ENCODE assay signal across 8 cellular contexts in the genomic region with DNA sequence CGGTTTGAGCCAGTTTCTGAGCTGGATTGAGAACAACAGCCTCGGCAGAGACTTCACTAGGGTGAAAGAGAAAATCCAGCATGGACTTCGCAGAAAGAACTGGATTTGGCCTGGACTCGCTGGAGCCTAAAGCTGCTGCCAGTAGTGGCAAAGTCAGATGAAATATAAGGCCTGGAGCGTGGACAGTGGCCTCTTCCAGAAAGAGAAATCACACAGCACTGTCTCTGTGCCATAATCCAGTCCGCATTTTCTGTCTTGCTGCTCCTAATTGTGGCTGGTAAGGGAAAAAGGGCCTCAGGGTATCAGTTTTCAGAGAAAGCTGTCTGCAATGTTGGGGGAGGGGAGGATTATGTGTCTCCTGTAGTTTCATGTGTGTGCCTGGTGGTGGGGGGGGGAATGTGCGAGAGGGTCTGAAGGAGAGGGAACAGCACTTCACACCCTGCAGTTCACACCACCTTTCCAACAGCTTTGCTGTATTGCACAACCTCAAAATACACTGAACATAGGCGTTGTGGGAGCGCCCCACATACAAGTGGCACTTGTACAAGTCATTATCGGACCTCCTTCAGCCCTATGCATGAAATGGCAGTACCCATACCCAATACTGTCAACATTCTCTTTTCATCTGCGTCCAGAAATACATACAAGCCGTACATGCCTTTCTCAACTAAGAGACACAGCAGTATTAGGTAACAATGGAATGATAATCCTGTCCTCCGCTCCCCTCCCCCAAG.
DNase-seq lines count a peak whose midpoint lies in the region; ATAC-seq lines count a peak whose summit lies in the region.

No MANE protein-coding gene starts in this region.

- peak; percentile 58 for ATAC-seq in GM19452 (IDR thresholded peaks at IDR 0.05; ENCODE audit: unreplicated experiment)
- ATAC-seq in esophagus mucosa, result peak; percentile 82

- peaks cover 20% of the 10 kb centered on the region for H3K36me3 Mint-ChIP-seq in activated T-cell treated with anti-CD3 and anti-CD28 coated beads, Interleukin-2, amount 50 U/mL, for 24 hours (ENCODE audit: low read depth)

- H3K27ac Mint-ChIP-seq in activated T-cell treated with anti-CD3 and anti-CD28 coated beads, Interleukin-2, amount 50 U/mL, for 24 hours, result peak overlapping the region; percentile 97

- H3K4me1 ChIP-seq in HUES6 (ENCODE audit: control insufficient read depth, insufficient read depth, low read length), result peaks cover 52% of the 10 kb centered on the region

- H3K27me3 ChIP-seq in HUES6 (ENCODE audit: control insufficient read depth, insufficient read depth, low read length), result no peaks in the 10 kb centered on the region

- H3K9me3 Mint-ChIP-seq in activated T-cell treated with anti-CD3 and anti-CD28 coated beads, Interleukin-2, amount 50 U/mL, for 24 hours, result peaks cover 19% of the 10 kb centered on the region

- H3K36me3 ChIP-seq in HUES6 (ENCODE audit: control insufficient read depth, insufficient read depth, low read length), result no peaks in the 10 kb centered on the region

- peak overlapping the region; percentile 28 for H3K4me3 ChIP-seq in HUES6 (ENCODE audit: low read depth, low read length)

- peak overlapping the region; percentile 81 for H3K9ac ChIP-seq in HUES6 (ENCODE audit: low read length)

- H3K4me1 Mint-ChIP-seq in activated T-cell treated with anti-CD3 and anti-CD28 coated beads, Interleukin-2, amount 50 U/mL, for 24 hours (ENCODE audit: low read depth), result peaks cover 56% of the 10 kb centered on the region

- DNase-seq in C1 segment of cervical spinal cord (lab: John Stamatoyannopoulos, UW) (peak; percentile 21 to 93 (median 80)), OCI-M2 (lab: John Stamatoyannopoulos, UW; ENCODE audit: unreplicated experiment) (peak; percentile 66), myocyte (ENCODE audit: low read depth) (peak; percentile 99)
- DNase-seq in activated T-cell treated with anti-CD3 and anti-CD28 coated beads, Interleukin-2, amount 50 U/mL, for 24 hours, result peak; percentile 83
- peak; percentile 71 for DNase-seq in stimulated activated CD8-positive, alpha-beta memory T cell treated with anti-CD3 and anti-CD28 coated beads, Interleukin-7, amount 100 ng/mL, for 24 hours (ENCODE audit: low read depth)

- H3K27ac ChIP-seq in HUES6 (ENCODE audit: low read depth, low read length), result peak overlapping the region; percentile 98

- peaks cover 6% of the 10 kb centered on the region; the same call in 1 of the 2 replicates for H3K9me3 ChIP-seq in HUES6 (ENCODE audit: control insufficient read depth, insufficient read depth, low read depth, low read length)

- peak overlapping the region; percentile 66 for H3K4me3 Mint-ChIP-seq in activated T-cell treated with anti-CD3 and anti-CD28 coated beads, Interleukin-2, amount 50 U/mL, for 24 hours

- H3K27me3 Mint-ChIP-seq in activated T-cell treated with anti-CD3 and anti-CD28 coated beads, Interleukin-2, amount 50 U/mL, for 24 hours, result no peaks in the 10 kb centered on the region

Comparison
In these comparisons a context has a peak if more than half of its experiments do, and no peak if none do; other contexts are left out.
1. Peak in every context shown above with its lines: DNase-seq, ATAC-seq, H3K4me3 ChIP-seq and H3K27ac ChIP-seq.